ENCODE assay signal across 9 cellular contexts in the genomic region with DNA sequence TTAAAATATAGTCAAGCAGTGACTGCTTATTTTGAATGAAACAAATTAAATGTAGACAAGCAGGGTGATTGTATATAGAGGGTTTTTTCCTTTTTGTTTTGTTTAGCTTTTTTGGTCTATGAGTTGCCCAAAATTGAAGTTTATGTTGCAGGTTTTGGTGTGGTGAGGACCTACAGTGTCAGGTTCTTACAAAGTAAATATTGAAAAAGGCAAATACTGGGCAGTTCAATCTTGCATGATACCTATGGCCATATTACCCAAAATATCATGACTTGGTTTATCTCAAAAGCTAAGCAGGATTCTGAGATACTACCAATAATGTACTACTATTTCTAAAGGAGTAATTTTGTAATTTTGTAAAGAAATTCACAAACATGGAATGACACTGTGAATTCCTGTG. TPM values are rescaled to one million over a fixed set of nuclear protein-coding genes. Genes with fewer than 3 reads are reported as not detected.
DNase-seq lines count a peak whose midpoint lies in the region; ATAC-seq and TF ChIP-seq lines count a peak whose summit lies in the region.
"Had no signal": no experiment of that assay in that cellular context is flagged by ENCODE, and none has a peak within 500 bp of the region (broad histone marks: within the 10 kb centered on the region; RNA-seq: fewer than 3 reads in every experiment).

No MANE protein-coding gene starts in this region.

- intact Hi-C loops in OCI-LY7 (cut with micrococcal nuclease; ENCODE audit: unreplicated experiment) (loop anchor here (10.0 kb wide), 1 partner anchor 252 kb away; a partner anchor contains a TSS), esophagus muscularis mucosa (cut with DNase I) (loop anchor here (5.0 kb wide), 1 partner anchor 41 kb away; a partner anchor contains a TSS)

- DNase-seq in OCI-LY7 (ENCODE audit: low spot score) (no peak), esophagus muscularis mucosa (ENCODE audit: extremely low spot score) (no peak), pons (ENCODE audit: low spot score) (peak; percentile 34), NCI-H2171 treated with DMSO at 0.1 percent for 48 hours (lab: John Stamatoyannopoulos, UW) (no peak)
- DNase-seq in activated CD4-positive, CD25-positive, alpha-beta regulatory T cell (lab: John Stamatoyannopoulos, UW): no peak
- no peak for DNase-seq in stimulated activated CD4-positive, alpha-beta T cell treated with anti-CD3 and anti-CD28 coated beads, Interleukin-2, amount 100 ng/mL, for 48 hours
- DNase-seq: RPMI8226 had no signal

- H3K27ac ChIP-seq in DOHH2 (ENCODE audit: low read depth, low read length): no peak overlapping the region
- no peak overlapping the region for H3K27ac ChIP-seq in OCI-LY7 (ENCODE audit: low read depth, low read length, poor library complexity, severe bottlenecking)
- peak overlapping the region; percentile 88 to 93 (median 89) for H3K27ac ChIP-seq in esophagus muscularis mucosa (replicated peaks in 1 of 4)

- H3K36me3 ChIP-seq in DOHH2 (ENCODE audit: control insufficient read depth, low read length): no peaks in the 10 kb centered on the region
- no peaks in the 10 kb centered on the region for H3K36me3 ChIP-seq in OCI-LY7 (ENCODE audit: insufficient read depth, low read length)
- H3K36me3 ChIP-seq in esophagus muscularis mucosa: no peaks in the 10 kb centered on the region

- TF ChIP-seq CTCF in DOHH2 (IDR thresholded peaks at IDR 0.05; ENCODE audit: low read depth, low read length, poor library complexity, severe bottlenecking) (no peak), OCI-LY7 (conservative IDR thresholded peaks at IDR 0.05; ENCODE audit: low read length) (no peak), esophagus muscularis mucosa (IDR thresholded peaks at IDR 0.05) (no peak)

- no TSS peak for BruUV-seq in OCI-LY7 (replicated peaks; lab: Mats Ljungman, UMichigan)

- POLR2A ChIA-PET in OCI-LY7 (lab: Charles Lee): interaction anchor here (0.6 to 9.8 kb wide), 7 partner anchors 8 to 1610 kb away, joined by 4 to 193 read pairs (median 6); a partner anchor contains a TSS

- H2AFZ ChIP-seq in OCI-LY7 (ENCODE audit: low read length): no peak overlapping the region

- CTCF ChIA-PET in OCI-LY7 (lab: Charles Lee; ENCODE audit: unreplicated experiment): no interaction called here

- no peak for ATAC-seq in GM21825 (IDR thresholded peaks at IDR 0.05; ENCODE audit: unreplicated experiment)

- peaks cover 27% of the 10 kb centered on the region for H3F3A ChIP-seq in DOHH2 (ENCODE audit: control insufficient read depth, insufficient read depth)

- H3K4me1 ChIP-seq in DOHH2 (ENCODE audit: control insufficient read depth, low read length) (peaks cover 31% of the 10 kb centered on the region), OCI-LY7 (ENCODE audit: insufficient read depth, low read length, poor library complexity, severe bottlenecking) (peaks cover 38% of the 10 kb centered on the region), esophagus muscularis mucosa (peaks cover 24 to 55% (median 51%) of the 10 kb centered on the region in 4 donors)

- H3K27me3 ChIP-seq in DOHH2 (ENCODE audit: control insufficient read depth, low read length): no peaks in the 10 kb centered on the region
- no peaks in the 10 kb centered on the region for H3K27me3 ChIP-seq in esophagus muscularis mucosa

- H3K4me2 ChIP-seq in DOHH2 (ENCODE audit: low read length) (peak overlapping the region; percentile 77), OCI-LY7 (ENCODE audit: low read length) (peak overlapping the region; percentile 80)

- no peaks in the 10 kb centered on the region for H4K20me1 ChIP-seq in DOHH2 (ENCODE audit: control insufficient read depth, insufficient read depth, low read depth, low read length)
- no peaks in the 10 kb centered on the region for H4K20me1 ChIP-seq in OCI-LY7 (ENCODE audit: insufficient read depth, low read length)

- TF ChIP-seq POLR2A in esophagus muscularis mucosa (IDR thresholded peaks at IDR 0.05; ENCODE audit: low read depth): no peak

- no peak for TF ChIP-seq EP300 in esophagus muscularis mucosa (IDR thresholded peaks at IDR 0.05)

- H3K9me2 ChIP-seq in DOHH2 (replicated peaks; ENCODE audit: control insufficient read depth, low read length): no peaks in the 10 kb centered on the region
- no peaks in the 10 kb centered on the region for H3K9me2 ChIP-seq in OCI-LY7 (ENCODE audit: insufficient read depth, low read length)

- H3K79me2 ChIP-seq in DOHH2 (ENCODE audit: control insufficient read depth, low read length): peaks cover 23% of the 10 kb centered on the region
- peaks cover 19% of the 10 kb centered on the region; the same call in 1 of the 2 replicates for H3K79me2 ChIP-seq in OCI-LY7 (ENCODE audit: insufficient read depth, low read depth, low read length)

- H3K4me3 ChIP-seq in DOHH2 (ENCODE audit: low read length) (peak overlapping the region; percentile 88), OCI-LY7 (ENCODE audit: low read depth, low read length, poor library complexity, severe bottlenecking) (peak overlapping the region; percentile 72), esophagus muscularis mucosa (peak overlapping the region; percentile 62 to 68 (median 68))

- H3K9me3 ChIP-seq in DOHH2 (ENCODE audit: control insufficient read depth, insufficient read depth, low read length) (no peaks in the 10 kb centered on the region), OCI-LY7 (ENCODE audit: low read length) (no peaks in the 10 kb centered on the region), esophagus muscularis mucosa (no peaks in the 10 kb centered on the region)

RNA-seq across cellular contexts. Expression of a gene that starts 1.8 kb away (rescaled TPM):
- 9.0 and 12.6 TPM in 2 replicates for total RNA-seq in OCI-LY7 (2014; rRNA removed; shearing (Covaris generic))
- total RNA-seq in OCI-LY7 (2022) (14.9 and 15.8 TPM in 2 replicates), esophagus muscularis mucosa (10 to 100 TPM; 62.6 to 79.7 (median 70.4) TPM)

RNA-seq across cellular contexts. Expression of a gene that starts 27.6 kb away (rescaled TPM):
- total RNA-seq in OCI-LY7 (2014; rRNA removed; shearing (Covaris generic)): 234 and 256 TPM in 2 replicates
- total RNA-seq in OCI-LY7 (2022) (301 and 325 TPM in 2 replicates), esophagus muscularis mucosa (10 to 100 TPM; 48.2 to 86.8 (median 51.1) TPM)

RNA-seq across cellular contexts. Expression of a gene that starts 39.3 kb away (rescaled TPM):
- 0.15 TPM in 1 of 2 replicates, not detected in the other for total RNA-seq in OCI-LY7 (2014; rRNA removed; shearing (Covaris generic))
- not detected in 2 replicates for total RNA-seq in OCI-LY7 (2022)
- 1 to 10 TPM; 4.5 to 8.7 (median 6.8) TPM for total RNA-seq in esophagus muscularis mucosa

Comparison
In these comparisons a context has a peak if more than half of its experiments do, and no peak if none do; other contexts are left out.
1. H3K27ac ChIP-seq: peak in esophagus muscularis mucosa (4 of 4); none in DOHH2 (single experiment) and OCI-LY7 (single experiment).
2. RNA of a gene that starts 39.3 kb away (total RNA-seq): 4.5 to 8.7 TPM in esophagus muscularis mucosa; 0.15 TPM in OCI-LY7; every median in the first group is over 4 times any median in the second.
3. Peak in every context shown above with its lines, with median percentiles within 50 percentile points of each other: H3K4me3 ChIP-seq.